23 cellular contexts compared by ENCODE assay signal in genomic region chr5:138482645-138483044, GRCh38.
"Had no signal": no experiment of that assay in that cellular context is flagged by ENCODE, and none has a peak within 500 bp of the region (broad histone marks: within the 10 kb centered on the region; RNA-seq: fewer than 3 reads in every experiment).

No MANE protein-coding gene starts in this region.

- H3K36me3 Mint-ChIP-seq: activated CD8-positive, alpha-beta memory T cell treated with anti-CD3 and anti-CD28 coated beads, Interleukin-2, amount 10 ng/mL, durations not matched to agents 7 days and 5 days; brain; memory B cell; natural killer cell; stimulated activated memory B cell treated with anti-CD40 and anti-IgM and Interleukin-4, amounts not matched to agents 10 μg/mL and 1 μg/mL and 100 μg/mL, for 72 hours had no signal

- H3K27ac ChIP-seq: coronary artery, gastrocnemius medialis, heart left ventricle, neutrophil, pancreas, testis had no signal

- H3K36me3 ChIP-seq: gastrocnemius medialis, heart left ventricle, neutrophil, pancreas had no signal

- H3K9me3 Mint-ChIP-seq: activated naive CD4-positive, alpha-beta T cell treated with anti-CD3 and anti-CD28 coated beads for 36 hours; activated naive CD8-positive, alpha-beta T cell treated with anti-CD3 and anti-CD28 coated beads, Interleukin-2, amount 50 U/mL, for 24 hours; activated T-helper 17 cell treated with anti-CD3 and anti-CD28 coated beads, Interleukin-2, amount 50 U/mL, for 72 hours; brain; central memory CD8-positive, alpha-beta T cell; memory B cell; natural killer cell; stimulated activated memory B cell treated with anti-CD40 and anti-IgM and Interleukin-4, amounts not matched to agents 10 μg/mL and 1 μg/mL and 100 μg/mL, for 72 hours had no signal

- H3K27ac Mint-ChIP-seq: activated CD4-positive, alpha-beta T cell treated with anti-CD3 and anti-CD28 coated beads for 36 hours; activated CD8-positive, alpha-beta memory T cell treated with anti-CD3 and anti-CD28 coated beads, Interleukin-2, amount 10 ng/mL, durations not matched to agents 7 days and 5 days; activated naive CD4-positive, alpha-beta T cell treated with anti-CD3 and anti-CD28 coated beads for 36 hours; activated naive CD8-positive, alpha-beta T cell treated with anti-CD3 and anti-CD28 coated beads, Interleukin-2, amount 50 U/mL, for 24 hours; activated T-helper 17 cell treated with anti-CD3 and anti-CD28 coated beads, Interleukin-2, amount 50 U/mL, for 72 hours; brain; memory B cell; natural killer cell; stimulated activated memory B cell treated with anti-CD40 and anti-IgM and Interleukin-4, amounts not matched to agents 10 μg/mL and 1 μg/mL and 100 μg/mL, for 72 hours had no signal

- H3K4me3 ChIP-seq: coronary artery, gastrocnemius medialis, heart left ventricle, pancreas, smooth muscle cell, testis had no signal

- H3K4me1 ChIP-seq: gastrocnemius medialis, pancreas, testis had no signal

- ATAC-seq: activated CD4-positive, alpha-beta T cell treated with anti-CD3 and anti-CD28 coated beads for 36 hours; activated CD8-positive, alpha-beta memory T cell treated with anti-CD3 and anti-CD28 coated beads, Interleukin-2, amount 10 ng/mL, durations not matched to agents 7 days and 5 days; activated naive CD8-positive, alpha-beta T cell treated with anti-CD3 and anti-CD28 coated beads, Interleukin-2, amount 50 U/mL, for 24 hours; activated T-helper 17 cell treated with anti-CD3 and anti-CD28 coated beads, Interleukin-2, amount 50 U/mL, for 72 hours; gastrocnemius medialis; heart left ventricle; left ventricle myocardium superior; natural killer cell; sciatic nerve; stimulated activated memory B cell treated with anti-CD40 and anti-IgM and Interleukin-4, amounts not matched to agents 10 μg/mL and 1 μg/mL and 100 μg/mL, for 72 hours had no signal

- DNase-seq: activated CD4-positive, alpha-beta T cell treated with anti-CD3 and anti-CD28 coated beads for 36 hours; activated CD4-positive, alpha-beta T cell treated with anti-CD3 and anti-CD28 coated beads, Interleukin-2, amount 50 U/mL, for 48 hours; activated CD8-positive, alpha-beta memory T cell treated with anti-CD3 and anti-CD28 coated beads, Interleukin-2, amount 10 ng/mL, durations not matched to agents 7 days and 5 days; activated naive CD4-positive, alpha-beta T cell treated with anti-CD3 and anti-CD28 coated beads for 36 hours; activated naive CD8-positive, alpha-beta T cell treated with anti-CD3 and anti-CD28 coated beads, Interleukin-2, amount 50 U/mL, for 24 hours; anterior cingulate cortex; gastrocnemius medialis; heart left ventricle; kidney glomerular epithelial cell; left ventricle myocardium superior; natural killer cell; pancreas; stimulated activated CD4-positive, alpha-beta T cell treated with anti-CD3 and anti-CD28 coated beads, Interleukin-4, amount 100 ng/mL, for 1 hour; testis had no signal

- H3K9me3 ChIP-seq: gastrocnemius medialis, heart left ventricle, neutrophil, pancreas, testis had no signal
